In the genomic region with DNA sequence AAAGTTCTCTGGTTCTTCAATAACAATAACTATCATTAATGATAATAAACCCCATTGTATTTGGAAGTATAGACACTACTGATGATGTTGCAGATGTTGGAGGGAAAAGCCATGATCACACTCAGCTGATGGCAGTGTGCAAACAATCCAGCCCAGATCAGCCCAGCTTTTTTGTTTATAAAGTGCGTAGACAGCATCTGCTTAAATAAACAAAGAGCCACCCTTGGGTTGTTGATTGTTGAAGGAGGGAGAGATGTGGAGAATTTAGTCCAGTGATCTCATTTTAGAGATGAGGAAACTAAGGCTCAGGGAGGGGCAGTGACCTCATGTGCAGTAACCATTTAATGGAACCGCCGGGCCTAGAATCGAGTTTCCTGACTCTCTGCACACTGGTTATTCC, we compare ENCODE assay signal across 16 cellular contexts. TPM values are rescaled to one million over a fixed set of nuclear protein-coding genes. Genes with fewer than 3 reads are reported as not detected.
A peak's percentile ranks its signal among the peaks of the same experiment; 100 is the strongest.
DNase-seq lines count a peak whose midpoint lies in the region; ATAC-seq and TF ChIP-seq lines count a peak whose summit lies in the region.
"Had no signal": no experiment of that assay in that cellular context is flagged by ENCODE, and none has a peak within 500 bp of the region (broad histone marks: within the 10 kb centered on the region; RNA-seq: fewer than 3 reads in every experiment).

No MANE protein-coding gene starts in this region.

- WGBS in mesenchymal stem cell = 66% methylated on average over 4 of the region's 4 CpGs

- no peak overlapping the region for H2BK5ac ChIP-seq in mesenchymal stem cell (ENCODE audit: low read depth, low read length, poor library complexity, severe bottlenecking)

- H2AFZ ChIP-seq in mesenchymal stem cell (ENCODE audit: low read depth, low read length) = no peak overlapping the region

- no peaks in the 10 kb centered on the region for H3K9me3 ChIP-seq in HEK293 (ENCODE audit: control insufficient read depth, insufficient read depth, low read depth, low read length)
- H3K9me3 ChIP-seq in mesenchymal stem cell (ENCODE audit: control insufficient read depth, low read length) = no peaks in the 10 kb centered on the region
- H3K9me3 ChIP-seq in colonic mucosa = no peaks in the 10 kb centered on the region
- H3K9me3 ChIP-seq: HAP-1 had no signal

- intact Hi-C loops in colonic mucosa (cut with DNase I) = no loop called here

- H3K23ac ChIP-seq in mesenchymal stem cell (ENCODE audit: low read length in 2 of 2) = no peak overlapping the region

- no peak overlapping the region for H3K18ac ChIP-seq in mesenchymal stem cell (ENCODE audit: low read depth in 1 of 2, low read length in 2 of 2)

- DNase-seq in DMS53 (lab: John Stamatoyannopoulos, UW) (peak; percentile 91), NCI-H748 (lab: John Stamatoyannopoulos, UW; ENCODE audit: unreplicated experiment) (peak; percentile 75), mesenchymal stem cell (peak; percentile 16), activated gamma-delta T cell (lab: John Stamatoyannopoulos, UW) (no peak), colonic mucosa (no peak)
- DNase-seq: AML-193; CD4-positive, alpha-beta T cell; DMS79 treated with DMSO at 0.1 percent for 48 hours; GF-D8; Karpas-422; KBM-7 had no signal

- H3K79me1 ChIP-seq in mesenchymal stem cell (replicated peaks; ENCODE audit: low read length, poor library complexity, severe bottlenecking) = no peaks in the 10 kb centered on the region

- no peak overlapping the region for H3K4ac ChIP-seq in mesenchymal stem cell (ENCODE audit: low read depth in 1 of 2, low read length in 2 of 2)

- H3K27me3 ChIP-seq in mesenchymal stem cell (ENCODE audit: control insufficient read depth in 1 of 2, insufficient read depth in 1 of 2, low read length in 2 of 2) (no peaks in the 10 kb centered on the region), colonic mucosa (no peaks in the 10 kb centered on the region)

- H2BK120ac ChIP-seq in mesenchymal stem cell (ENCODE audit: low read depth, low read length) = no peak overlapping the region

- POLR2A ChIA-PET in HEK293 (lab: Yijun Ruan, JAX) = no interaction called here

- no peak for ATAC-seq in GM19397 (IDR thresholded peaks at IDR 0.05; ENCODE audit: unreplicated experiment)

- H3K4me1 ChIP-seq in HEK293 (ENCODE audit: control insufficient read depth, insufficient read depth, low read length) (0 out of 2 replicates have a peak, but pooled peaks cover 3% of the 10 kb centered on the region), mesenchymal stem cell (ENCODE audit: control insufficient read depth, insufficient read depth, low read depth, low read length) (no peaks in the 10 kb centered on the region), colonic mucosa (no peaks in the 10 kb centered on the region)
- H3K4me1 ChIP-seq: HAP-1 had no signal

- CTCF ChIA-PET in HEK293 (lab: Yijun Ruan, JAX) = interaction anchor here (1.2 kb wide), 1 partner anchor 14 kb away, joined by 4 read pairs; no protein-coding TSS in a partner anchor

- H3K27ac ChIP-seq in HEK293 (ENCODE audit: extremely low read depth, low read depth, low read length) (no peak overlapping the region), mesenchymal stem cell (ENCODE audit: low read length, poor library complexity, severe bottlenecking) (no peak overlapping the region), colonic mucosa (no peak overlapping the region)
- H3K27ac ChIP-seq: C4-2B, HL-60 had no signal

- H2BK15ac ChIP-seq in mesenchymal stem cell (ENCODE audit: low read depth, poor library complexity, severe bottlenecking) = no peak overlapping the region

- H3K14ac ChIP-seq in mesenchymal stem cell (ENCODE audit: low read length in 2 of 2) = no peak overlapping the region

- no peak overlapping the region for H2AK5ac ChIP-seq in mesenchymal stem cell (ENCODE audit: low read length, severe bottlenecking)

- H4K8ac ChIP-seq in mesenchymal stem cell (ENCODE audit: low read length) = no peak overlapping the region

- H3K9ac ChIP-seq in mesenchymal stem cell (ENCODE audit: low read length) (no peak overlapping the region), colonic mucosa (ENCODE audit: low read depth in 2 of 2, low read length in 2 of 2) (no peak overlapping the region)

- H2BK12ac ChIP-seq in mesenchymal stem cell (ENCODE audit: low read length in 2 of 2) = no peak overlapping the region

- no peak for TF ChIP-seq CTCF in HEK293 (tag by site-specific recombination; IDR thresholded peaks at IDR 0.05)
- TF ChIP-seq CTCF in colonic mucosa (IDR thresholded peaks at IDR 0.05) = no peak

- no peak overlapping the region for H4K91ac ChIP-seq in mesenchymal stem cell (ENCODE audit: low read length)

- no peak overlapping the region for H3K4me2 ChIP-seq in mesenchymal stem cell (ENCODE audit: low read length, poor library complexity, severe bottlenecking)

- no peak overlapping the region for H3K4me3 ChIP-seq in HEK293 (ENCODE audit: low read depth, low read length)
- H3K4me3 ChIP-seq in mesenchymal stem cell (ENCODE audit: insufficient read depth in 1 of 2, low read depth in 1 of 2, low read length in 2 of 2) = no peak overlapping the region
- no peak overlapping the region for H3K4me3 ChIP-seq in colonic mucosa
- H3K4me3 ChIP-seq: HAP-1 had no signal

- H3K36me3 ChIP-seq in HEK293 (ENCODE audit: control insufficient read depth in 2 of 2, insufficient read depth in 1 of 2, low read length in 2 of 2) (no peaks in the 10 kb centered on the region), mesenchymal stem cell (ENCODE audit: control insufficient read depth in 1 of 2, insufficient read depth in 2 of 2, low read depth in 1 of 2, low read length in 2 of 2) (no peaks in the 10 kb centered on the region), colonic mucosa (no peaks in the 10 kb centered on the region)
- H3K36me3 ChIP-seq: HAP-1 had no signal

TF ChIP-seq in HEK293, 187 proteins besides CTCF, POLR2A, EP300 and RAD21:
- TF ChIP-seq ZNF311 (tag by site-specific recombination; IDR thresholded peaks at IDR 0.05; ENCODE audit: borderline replicate concordance) = no peak
- TF ChIP-seq, protein P1, sequence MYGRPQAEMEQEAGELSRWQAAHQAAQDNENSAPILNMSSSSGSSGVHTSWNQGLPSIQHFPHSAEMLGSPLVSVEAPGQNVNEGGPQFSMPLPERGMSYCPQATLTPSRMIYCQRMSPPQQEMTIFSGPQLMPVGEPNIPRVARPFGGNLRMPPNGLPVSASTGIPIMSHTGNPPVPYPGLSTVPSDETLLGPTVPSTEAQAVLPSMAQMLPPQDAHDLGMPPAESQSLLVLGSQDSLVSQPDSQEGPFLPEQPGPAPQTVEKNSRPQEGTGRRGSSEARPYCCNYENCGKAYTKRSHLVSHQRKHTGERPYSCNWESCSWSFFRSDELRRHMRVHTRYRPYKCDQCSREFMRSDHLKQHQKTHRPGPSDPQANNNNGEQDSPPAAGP (tag by site-specific recombination; IDR thresholded peaks at IDR 0.05) = peak; percentile 91
- TF ChIP-seq, protein P2, sequence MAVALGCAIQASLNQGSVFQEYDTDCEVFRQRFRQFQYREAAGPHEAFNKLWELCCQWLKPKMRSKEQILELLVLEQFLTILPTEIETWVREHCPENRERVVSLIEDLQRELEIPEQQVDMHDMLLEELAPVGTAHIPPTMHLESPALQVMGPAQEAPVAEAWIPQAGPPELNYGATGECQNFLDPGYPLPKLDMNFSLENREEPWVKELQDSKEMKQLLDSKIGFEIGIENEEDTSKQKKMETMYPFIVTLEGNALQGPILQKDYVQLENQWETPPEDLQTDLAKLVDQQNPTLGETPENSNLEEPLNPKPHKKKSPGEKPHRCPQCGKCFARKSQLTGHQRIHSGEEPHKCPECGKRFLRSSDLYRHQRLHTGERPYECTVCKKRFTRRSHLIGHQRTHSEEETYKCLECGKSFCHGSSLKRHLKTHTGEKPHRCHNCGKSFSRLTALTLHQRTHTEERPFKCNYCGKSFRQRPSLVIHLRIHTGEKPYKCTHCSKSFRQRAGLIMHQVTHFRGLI (tag by site-specific recombination; IDR thresholded peaks at IDR 0.05) = no peak

RNA-seq across cellular contexts. Expression of a gene that starts 56.0 kb away (rescaled TPM):
- 55.3 TPM for polyA plus RNA-seq in mesenchymal stem cell (2013, experiment 1 of 2)
- polyA plus RNA-seq in mesenchymal stem cell (2013, experiment 2 of 2) = 57.2 TPM
- total RNA-seq in colonic mucosa = 10 to 100 TPM; 21.3 to 36.7 TPM

Comparison
In these comparisons a context has a peak if more than half of its experiments do, and no peak if none do; other contexts are left out.
1. DNase-seq: peak in DMS53 (single experiment), NCI-H748 (single experiment) and mesenchymal stem cell (single experiment); none in activated gamma-delta T cell (single experiment) and colonic mucosa (single experiment).